Comparison of ENCODE assay signal across 25 cellular contexts in the genomic region with DNA sequence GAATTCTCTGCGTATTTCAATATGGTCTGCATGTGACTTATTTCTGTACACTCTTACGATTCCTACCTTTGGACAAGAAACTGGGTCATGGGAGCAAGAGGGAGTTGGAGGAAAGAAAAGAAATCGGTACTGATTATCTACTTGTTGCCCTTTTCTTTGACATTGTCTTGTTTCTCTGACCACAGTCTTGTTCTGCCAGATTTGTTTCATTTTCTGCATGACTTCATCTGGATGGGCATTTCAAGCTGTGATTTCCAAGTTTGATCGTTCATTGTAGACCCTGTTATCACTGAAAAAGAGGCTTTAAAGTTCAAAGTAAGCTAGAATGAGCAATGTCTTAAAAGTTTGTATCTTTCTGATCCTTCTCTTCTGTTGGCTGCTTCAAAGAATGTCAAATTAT.
DNase-seq lines count a peak whose midpoint lies in the region; FAIRE-seq and TF ChIP-seq lines count a peak whose summit lies in the region.
"Had no signal": no experiment of that assay in that cellular context is flagged by ENCODE, and none has a peak within 500 bp of the region (broad histone marks: within the 10 kb centered on the region; RNA-seq: fewer than 3 reads in every experiment).

No MANE protein-coding gene starts in this region.

- peak; percentile 5 for DNase-seq in NCI-H2227 treated with DMSO at 0.1 percent for 48 hours (lab: John Stamatoyannopoulos, UW)
- no peak for DNase-seq in NCI-H2227 (lab: John Stamatoyannopoulos, UW; ENCODE audit: unreplicated experiment)
- no peak for DNase-seq in endothelial cell of umbilical vein (ENCODE audit: low read depth, low spot score)
- DNase-seq in renal cortical epithelial cell (ENCODE audit: low read depth), result peak; percentile 61
- DNase-seq in GM03348 (ENCODE audit: low spot score), result no peak
- no peak for DNase-seq in mesenchymal stem cell
- no peak for DNase-seq in NCI-H1048 (lab: John Stamatoyannopoulos, UW)
- DNase-seq: Caco-2; CD8-positive, alpha-beta T cell; GF-D8; NCI-H1105; NCI-H1436 treated with DMSO at 0.1 percent for 48 hours; NCI-H1930; NCI-H2107; NCI-H526; NCI-H82; NK-92 treated with Interleukin-12 subunit alpha and Interleukin-12 subunit beta, amount 100 ng/mL, for 24 hours; PC-3 had no signal

- no peak overlapping the region for H2BK120ac ChIP-seq in mesenchymal stem cell (ENCODE audit: low read depth, low read length)

- H3K14ac ChIP-seq in mesenchymal stem cell (ENCODE audit: low read length in 2 of 2), result no peak overlapping the region

- no peaks in the 10 kb centered on the region for H3K79me1 ChIP-seq in mesenchymal stem cell (replicated peaks; ENCODE audit: low read length, poor library complexity, severe bottlenecking)

- H2BK5ac ChIP-seq in mesenchymal stem cell (ENCODE audit: low read depth, low read length, poor library complexity, severe bottlenecking), result no peak overlapping the region

- peak; percentile 62 for FAIRE-seq in endothelial cell of umbilical vein (lab: Jason Lieb, UNC)
- FAIRE-seq: GM12892, GM19239, H54 had no signal

- no peak overlapping the region for H3K18ac ChIP-seq in mesenchymal stem cell (ENCODE audit: low read depth in 1 of 2, low read length in 2 of 2)

- intact Hi-C loops in endothelial cell of umbilical vein (cut with micrococcal nuclease), result no loop called here

- no peak overlapping the region for H3K9ac ChIP-seq in endothelial cell of umbilical vein (replicated peaks; ENCODE audit: extremely low read depth, insufficient read depth, low read length)
- H3K9ac ChIP-seq in mesenchymal stem cell (ENCODE audit: low read length), result no peak overlapping the region

- no peaks in the 10 kb centered on the region for H3K9me1 ChIP-seq in endothelial cell of umbilical vein (replicated peaks; ENCODE audit: control insufficient read depth, extremely low read depth, insufficient read depth, low read length)

- no peaks in the 10 kb centered on the region for H3K79me2 ChIP-seq in endothelial cell of umbilical vein (ENCODE audit: control insufficient read depth, insufficient read depth, low read length)

- H3K27ac ChIP-seq in endothelial cell of umbilical vein (ENCODE audit: insufficient read depth, low read depth, low read length) (no peak overlapping the region), mesenchymal stem cell (ENCODE audit: low read length, poor library complexity, severe bottlenecking) (no peak overlapping the region)
- H3K27ac ChIP-seq: 22Rv1, C4-2B, HL-60, SJSA1 had no signal

- no peak overlapping the region for H2BK15ac ChIP-seq in mesenchymal stem cell (ENCODE audit: low read depth, poor library complexity, severe bottlenecking)

- no TSS peak for BruUV-seq in endothelial cell of umbilical vein (replicated peaks; lab: Mats Ljungman, UMichigan)

- H4K8ac ChIP-seq in mesenchymal stem cell (ENCODE audit: low read length), result no peak overlapping the region

- H3K36me3 ChIP-seq in endothelial cell of umbilical vein (ENCODE audit: control insufficient read depth in 2 of 2, extremely low read depth in 1 of 2, insufficient read depth in 2 of 2, low read length in 2 of 2) (no peaks in the 10 kb centered on the region), mesenchymal stem cell (ENCODE audit: control insufficient read depth in 1 of 2, insufficient read depth in 2 of 2, low read depth in 1 of 2, low read length in 2 of 2) (no peaks in the 10 kb centered on the region)
- H3K36me3 ChIP-seq: SJSA1 had no signal

- H2AFZ ChIP-seq in endothelial cell of umbilical vein (ENCODE audit: low read depth, low read length), result no peak overlapping the region
- H2AFZ ChIP-seq in mesenchymal stem cell (ENCODE audit: low read depth, low read length), result no peak overlapping the region

- CTCF ChIA-PET in endothelial cell of umbilical vein (lab: Charles Lee), result no interaction called here

- H3K4me3 ChIP-seq in endothelial cell of umbilical vein (replicated peaks in 1 of 3; ENCODE audit: insufficient read depth in 1 of 3, low read depth in 1 of 3, low read length in 3 of 3) (no peak overlapping the region), mesenchymal stem cell (ENCODE audit: insufficient read depth in 1 of 2, low read depth in 1 of 2, low read length in 2 of 2) (no peak overlapping the region)
- H3K4me3 ChIP-seq: SJSA1 had no signal

- no peak overlapping the region for H2BK12ac ChIP-seq in mesenchymal stem cell (ENCODE audit: low read length in 2 of 2)

- no peaks in the 10 kb centered on the region for H3K9me3 ChIP-seq in endothelial cell of umbilical vein (replicated peaks; ENCODE audit: control insufficient read depth, insufficient read depth, low read length)
- no peaks in the 10 kb centered on the region for H3K9me3 ChIP-seq in mesenchymal stem cell (ENCODE audit: control insufficient read depth, low read length)
- H3K9me3 ChIP-seq: Caco-2 had no signal

- 98% methylated on average over 4 of the region's 4 CpGs for WGBS in mesenchymal stem cell

- no peaks in the 10 kb centered on the region for H3K27me3 ChIP-seq in endothelial cell of umbilical vein (ENCODE audit: control insufficient read depth in 2 of 2, insufficient read depth in 2 of 2, low read length in 2 of 2)
- H3K27me3 ChIP-seq in mesenchymal stem cell (ENCODE audit: control insufficient read depth in 1 of 2, insufficient read depth in 1 of 2, low read length in 2 of 2), result no peaks in the 10 kb centered on the region
- H3K27me3 ChIP-seq: SJSA1 had no signal

- TF ChIP-seq POLR2A in endothelial cell of umbilical vein (IDR thresholded peaks at IDR 0.05; ENCODE audit: low read depth, low read length), result no peak

- H3K4ac ChIP-seq in mesenchymal stem cell (ENCODE audit: low read depth in 1 of 2, low read length in 2 of 2), result no peak overlapping the region

- POLR2A ChIA-PET in endothelial cell of umbilical vein (lab: Charles Lee), result interaction anchor here (0.5 kb wide), 1 partner anchor 175 kb away, joined by 5 read pairs; no protein-coding TSS in a partner anchor

- H4K20me1 ChIP-seq in endothelial cell of umbilical vein (replicated peaks; ENCODE audit: control insufficient read depth, extremely low read depth, insufficient read depth, low read length), result no peaks in the 10 kb centered on the region

- no peak overlapping the region for H2AK5ac ChIP-seq in mesenchymal stem cell (ENCODE audit: low read length, severe bottlenecking)

- H4K91ac ChIP-seq in mesenchymal stem cell (ENCODE audit: low read length), result no peak overlapping the region

- H3K4me1 ChIP-seq in endothelial cell of umbilical vein (ENCODE audit: control insufficient read depth, extremely low read depth, insufficient read depth, low read length), result no peaks in the 10 kb centered on the region
- no peaks in the 10 kb centered on the region for H3K4me1 ChIP-seq in mesenchymal stem cell (ENCODE audit: control insufficient read depth, insufficient read depth, low read depth, low read length)
- H3K4me1 ChIP-seq: Caco-2, SJSA1 had no signal

- TF ChIP-seq CTCF in endothelial cell of umbilical vein (IDR thresholded peaks at IDR 0.05; ENCODE audit: extremely low read depth in 1 of 2, insufficient read depth in 1 of 2, low read depth in 1 of 2, low read length in 2 of 2), result no peak

- dilution Hi-C loops in endothelial cell of umbilical vein (cut with MboI; ENCODE audit: extremely low pct_ligation_motif_present, low sequenced_read_pairs), result no loop called here

- no peak overlapping the region for H3K4me2 ChIP-seq in endothelial cell of umbilical vein (ENCODE audit: insufficient read depth, low read length)
- H3K4me2 ChIP-seq in mesenchymal stem cell (ENCODE audit: low read length, poor library complexity, severe bottlenecking), result no peak overlapping the region

- no peak overlapping the region for H3K23ac ChIP-seq in mesenchymal stem cell (ENCODE audit: low read length in 2 of 2)

TF ChIP-seq in endothelial cell of umbilical vein, 7 proteins besides CTCF, POLR2A, EP300 and RAD21:
- TF ChIP-seq MYC (IDR thresholded peaks at IDR 0.05; ENCODE audit: low read depth, low read length), result no peak
- no peak for TF ChIP-seq GATA2 (IDR thresholded peaks at IDR 0.05; ENCODE audit: insufficient read depth, insufficient read length, low read depth, low read length)
- no peak for TF ChIP-seq POLR2AphosphoS5 (IDR thresholded peaks at IDR 0.05; ENCODE audit: insufficient read depth, low read depth, low read length)
- TF ChIP-seq EZH2 (IDR thresholded peaks at IDR 0.05; ENCODE audit: borderline replicate concordance, low read depth, low read length, severe bottlenecking), result no peak
- TF ChIP-seq, protein P1, sequence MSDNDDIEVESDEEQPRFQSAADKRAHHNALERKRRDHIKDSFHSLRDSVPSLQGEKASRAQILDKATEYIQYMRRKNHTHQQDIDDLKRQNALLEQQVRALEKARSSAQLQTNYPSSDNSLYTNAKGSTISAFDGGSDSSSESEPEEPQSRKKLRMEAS (IDR thresholded peaks at IDR 0.05; ENCODE audit: insufficient read depth, insufficient read length), result no peak
- no peak for TF ChIP-seq FOS (IDR thresholded peaks at IDR 0.05; ENCODE audit: borderline replicate concordance, insufficient read depth, low read length)
- TF ChIP-seq JUN (IDR thresholded peaks at IDR 0.05; ENCODE audit: borderline replicate concordance, insufficient read depth, insufficient read length, low read depth), result no peak

Comparison
In these comparisons a context has a peak if more than half of its experiments do, and no peak if none do; other contexts are left out.
1. DNase-seq: peak in NCI-H2227 treated with DMSO at 0.1 percent for 48 hours (single experiment) and renal cortical epithelial cell (single experiment); none in NCI-H2227 (single experiment), endothelial cell of umbilical vein (single experiment), GM03348 (single experiment), mesenchymal stem cell (single experiment) and NCI-H1048 (single experiment).